In genomic region chr7:41979834-41980307, GRCh38 we compare ENCODE assay signal across 8 cellular contexts.
DNase-seq lines count a peak whose midpoint lies in the region; TF ChIP-seq lines count a peak whose summit lies in the region.

No MANE protein-coding gene starts in this region.

- H3K4me2 ChIP-seq in H9 (ENCODE audit: insufficient read depth, insufficient read length, low read length) = no peak overlapping the region
- H3K4me2 ChIP-seq in SU-DHL-6 (ENCODE audit: low read depth, low read length, poor library complexity, severe bottlenecking) = no peak overlapping the region

- H2AFZ ChIP-seq in H9 (ENCODE audit: low read length) (no peak overlapping the region), SU-DHL-6 (ENCODE audit: low read depth, low read length, severe bottlenecking) (no peak overlapping the region)

- no peak overlapping the region for H3K56ac ChIP-seq in H9 (ENCODE audit: insufficient read length, low read depth, low read length)

- H3K79me1 ChIP-seq in H9 (ENCODE audit: insufficient read depth, low read depth, low read length, poor library complexity, severe bottlenecking) = no peaks in the 10 kb centered on the region

- no peak overlapping the region for H3K23ac ChIP-seq in H9 (ENCODE audit: insufficient read length, low read depth, low read length)

- H2BK5ac ChIP-seq in H9 (ENCODE audit: insufficient read length, low read length) = no peak overlapping the region

- H3K4me3 Mint-ChIP-seq in H9 = no peak overlapping the region

- no peak overlapping the region for H3K4ac ChIP-seq in H9 (ENCODE audit: low read depth, low read length)

- H3K79me2 ChIP-seq in H9 (ENCODE audit: insufficient read depth, low read length) (no peaks in the 10 kb centered on the region), SU-DHL-6 (ENCODE audit: insufficient read depth, low read length) (no peaks in the 10 kb centered on the region)

- H3K36me3 Mint-ChIP-seq in H9 (ENCODE audit: insufficient read depth in 1 of 3, low read depth in 3 of 3) = peaks cover 5 to 13% (median 10%) of the 10 kb centered on the region in 3 experiments; a peak in 5 of 7 replicates

- WGBS in H9 (ENCODE audit: extremely low coverage, insufficient read length, low lambda C conversion rate) = no CpG with 5 or more reads among the region's 6 CpGs
- WGBS in testis, 2 donors = 34 to 48% methylated on average over 4 to 6 of the region's 6 CpGs

- H2BK120ac ChIP-seq in H9 (ENCODE audit: low read depth, low read length, poor library complexity, severe bottlenecking) = no peak overlapping the region

- no peak overlapping the region for H4K5ac ChIP-seq in H9 (ENCODE audit: insufficient read length, low read depth, low read length)

- no peak overlapping the region for H2BK12ac ChIP-seq in H9 (ENCODE audit: insufficient read length, low read depth, low read length)

- H3F3A ChIP-seq in SU-DHL-6 (ENCODE audit: insufficient read depth) = no peaks in the 10 kb centered on the region

- DNase-seq in AG08395 (ENCODE audit: low spot score) = peak; percentile 58
- DNase-seq in H9 = peak; percentile 50
- no peak for DNase-seq in right atrium auricular region (ENCODE audit: low spot score)
- DNase-seq in testis = no peak
- DNase-seq in NCI-H1092 (lab: John Stamatoyannopoulos, UW) = no peak
- DNase-seq in NCI-H2107 treated with DMSO at 0.1 percent for 48 hours (lab: John Stamatoyannopoulos, UW; ENCODE audit: unreplicated experiment) = no peak
- no peak for DNase-seq in C1 segment of cervical spinal cord (lab: John Stamatoyannopoulos, UW)

- no peaks in the 10 kb centered on the region for H3K23me2 ChIP-seq in H9 (ENCODE audit: insufficient read length, low read depth, low read length, poor library complexity, severe bottlenecking)

- H3K27me3 ChIP-seq in H9 (ENCODE audit: insufficient read depth, low read length) (no peaks in the 10 kb centered on the region), SU-DHL-6 (ENCODE audit: low read length) (no peaks in the 10 kb centered on the region), right atrium auricular region (no peaks in the 10 kb centered on the region), testis (no peaks in the 10 kb centered on the region)

- H4K91ac ChIP-seq in H9 (ENCODE audit: insufficient read length, low read depth, low read length) = no peak overlapping the region

- H2BK15ac ChIP-seq in H9 (ENCODE audit: low read depth, low read length) = no peak overlapping the region

- H3K4me1 Mint-ChIP-seq in H9 = peaks cover 15 to 17% of the 10 kb centered on the region in 2 experiments

- intact Hi-C loops in testis (cut with DNase I; ENCODE audit: low total_unique reads) = loop anchor here (10.0 kb wide), 1 partner anchor 855 kb away; no protein-coding TSS in a partner anchor

- no peak for TF ChIP-seq POLR2A in testis (IDR thresholded peaks at IDR 0.05)

- H3K14ac ChIP-seq in H9 (ENCODE audit: insufficient read depth, low read length) = no peak overlapping the region

- no peaks in the 10 kb centered on the region for H3K9me2 ChIP-seq in SU-DHL-6 (replicated peaks; ENCODE audit: insufficient read depth, low read length)

- H3T11ph ChIP-seq in H9 (ENCODE audit: low read length) = no peak overlapping the region

- TF ChIP-seq CTCF in H9 (conservative IDR thresholded peaks at IDR 0.05) (peak; percentile 85), SU-DHL-6 (IDR thresholded peaks at IDR 0.05; ENCODE audit: insufficient read depth, low read length, poor library complexity, severe bottlenecking) (peak; percentile 52), right atrium auricular region (IDR thresholded peaks at IDR 0.05) (peak; percentile 50 to 84), testis (IDR thresholded peaks at IDR 0.05) (peak; percentile 58 to 77 (median 60))

- no peaks in the 10 kb centered on the region; a peak in 1 of 5 replicates for H3K9me3 Mint-ChIP-seq in H9

- no peak overlapping the region; a peak in 1 of 7 replicates for H3K27ac Mint-ChIP-seq in H9

- no peak overlapping the region for H3K4me3 ChIP-seq in SU-DHL-6 (ENCODE audit: insufficient read depth, low read length, poor library complexity, severe bottlenecking)
- no peak overlapping the region for H3K4me3 ChIP-seq in right atrium auricular region
- no peak overlapping the region for H3K4me3 ChIP-seq in testis

- H3K18ac ChIP-seq in H9 (ENCODE audit: insufficient read length, low read depth, low read length) = no peak overlapping the region

- no peaks in the 10 kb centered on the region for H3K9me3 ChIP-seq in H9 (ENCODE audit: control insufficient read depth, low read depth, low read length)
- H3K9me3 ChIP-seq in SU-DHL-6 (ENCODE audit: insufficient read depth, low read length) = no peaks in the 10 kb centered on the region
- no peaks in the 10 kb centered on the region for H3K9me3 ChIP-seq in right atrium auricular region
- no peaks in the 10 kb centered on the region for H3K9me3 ChIP-seq in testis

- H3K27ac ChIP-seq in H9 (ENCODE audit: insufficient read length, low read depth, low read length) (no peak overlapping the region), SU-DHL-6 (ENCODE audit: low read depth, low read length) (no peak overlapping the region), right atrium auricular region (no peak overlapping the region), testis (no peak overlapping the region)

- H2AK5ac ChIP-seq in H9 (ENCODE audit: insufficient read length, low read length) = no peak overlapping the region

- H4K20me1 ChIP-seq in H9 (ENCODE audit: control insufficient read depth, insufficient read depth, insufficient read length) (no peaks in the 10 kb centered on the region), SU-DHL-6 (ENCODE audit: low read depth, low read length) (no peaks in the 10 kb centered on the region)

- H3K4me1 ChIP-seq in H9 (ENCODE audit: insufficient read depth, low read length) (no peaks in the 10 kb centered on the region), right atrium auricular region (peaks cover 0 to 15% of the 10 kb centered on the region in 2 donors), testis (peaks cover 10% of the 10 kb centered on the region)

- no peaks in the 10 kb centered on the region for H3K27me3 Mint-ChIP-seq in H9 (ENCODE audit: low read depth)

- no peak overlapping the region for H2BK20ac ChIP-seq in H9 (ENCODE audit: low read depth, low read length, poor library complexity, severe bottlenecking)

- H3K36me3 ChIP-seq in SU-DHL-6 (ENCODE audit: low read length) (no peaks in the 10 kb centered on the region), right atrium auricular region (no peaks in the 10 kb centered on the region), testis (ENCODE audit: low read depth, missing control alignments) (no peaks in the 10 kb centered on the region)

- no peak overlapping the region for H3K9ac ChIP-seq in H9 (ENCODE audit: extremely low read depth, insufficient read length, low read length)
- no peak overlapping the region for H3K9ac ChIP-seq in SU-DHL-6 (ENCODE audit: low read length)

- H4K8ac ChIP-seq in H9 (replicated peaks; ENCODE audit: insufficient read length, low read depth, low read length) = no peak overlapping the region

Comparison
In these comparisons a context has a peak if more than half of its experiments do, and no peak if none do; other contexts are left out.
1. DNase-seq: peak in AG08395 (single experiment) and H9 (single experiment); none in right atrium auricular region (single experiment), testis (single experiment), NCI-H1092 (single experiment), NCI-H2107 treated with DMSO at 0.1 percent for 48 hours (single experiment) and C1 segment of cervical spinal cord (0 of 14).
2. Peak in every context shown above with its lines, with median percentiles within 50 percentile points of each other: CTCF ChIP-seq.